ENCODE assay signal across 10 cellular contexts in genomic region chr22:19619144-19620009, GRCh38.
A peak's percentile ranks its signal among the peaks of the same experiment; 100 is the strongest.
DNase-seq lines count a peak whose midpoint lies in the region; ATAC-seq and TF ChIP-seq lines count a peak whose summit lies in the region.
"Had no signal": no experiment of that assay in that cellular context is flagged by ENCODE, and none has a peak within 500 bp of the region (broad histone marks: within the 10 kb centered on the region; RNA-seq: fewer than 3 reads in every experiment).

No MANE protein-coding gene starts in this region.

- no peak overlapping the region for H3K27ac Mint-ChIP-seq in CD14-positive monocyte
- no peak overlapping the region for H3K27ac Mint-ChIP-seq in progenitor cell of endocrine pancreas

- TF ChIP-seq CTCF in GM10266 (IDR thresholded peaks at IDR 0.05; ENCODE audit: control insufficient read depth, insufficient read depth, low read depth, missing control alignments) (no peak), CD14-positive monocyte (IDR thresholded peaks at IDR 0.05) (no peak), progenitor cell of endocrine pancreas (IDR thresholded peaks at IDR 0.05; ENCODE audit: unreplicated experiment) (no peak)

- DNase-seq in GM10266 (ENCODE audit: extremely low spot score) (peak; percentile 73), SHP77 treated with DMSO at 0.1 percent for 48 hours (lab: John Stamatoyannopoulos, UW) (peak; percentile 60), CD14-positive monocyte (ENCODE audit: low spot score) (no peak), NCI-H1694 (lab: John Stamatoyannopoulos, UW) (no peak), progenitor cell of endocrine pancreas (ENCODE audit: low spot score, unreplicated experiment) (no peak)
- DNase-seq: Caco-2 had no signal

- H3K4me1 Mint-ChIP-seq in CD14-positive monocyte (peaks cover 2% of the 10 kb centered on the region), progenitor cell of endocrine pancreas (ENCODE audit: low read depth) (peaks cover 3% of the 10 kb centered on the region)

- peaks cover 6 to 16% (median 9%) of the 10 kb centered on the region in 3 donors for H3K27me3 Mint-ChIP-seq in CD14-positive monocyte (ENCODE audit: low read depth in 3 of 3)
- peaks cover 45% of the 10 kb centered on the region for H3K27me3 Mint-ChIP-seq in progenitor cell of endocrine pancreas

- intact Hi-C loops in CD14-positive monocyte (cut with micrococcal nuclease): no loop called here

- H3K9me3 Mint-ChIP-seq in CD14-positive monocyte: no peaks in the 10 kb centered on the region
- H3K9me3 Mint-ChIP-seq in progenitor cell of endocrine pancreas (ENCODE audit: low read depth): no peaks in the 10 kb centered on the region
- H3K9me3 Mint-ChIP-seq: brain had no signal

- no peaks in the 10 kb centered on the region for H3K36me3 Mint-ChIP-seq in CD14-positive monocyte
- no peaks in the 10 kb centered on the region for H3K36me3 Mint-ChIP-seq in progenitor cell of endocrine pancreas (ENCODE audit: insufficient read depth)
- H3K36me3 Mint-ChIP-seq: brain had no signal

- H3K4me3 Mint-ChIP-seq in CD14-positive monocyte (no peak overlapping the region), progenitor cell of endocrine pancreas (ENCODE audit: low read depth) (no peak overlapping the region)
- H3K4me3 Mint-ChIP-seq: brain had no signal

- ATAC-seq in GM18909 (IDR thresholded peaks at IDR 0.05; ENCODE audit: poor library complexity, unreplicated experiment) (peak; percentile 44), HG02943 (IDR thresholded peaks at IDR 0.05; ENCODE audit: low read depth, unreplicated experiment) (peak; percentile 51), HG03571 (IDR thresholded peaks at IDR 0.05; ENCODE audit: unreplicated experiment) (no peak)

Comparison
In these comparisons a context has a peak if more than half of its experiments do, and no peak if none do; other contexts are left out.
1. DNase-seq: peak in GM10266 (single experiment) and SHP77 treated with DMSO at 0.1 percent for 48 hours (single experiment); none in CD14-positive monocyte (single experiment), NCI-H1694 (single experiment) and progenitor cell of endocrine pancreas (single experiment).